8 cellular contexts compared by ENCODE assay signal in the genomic region with DNA sequence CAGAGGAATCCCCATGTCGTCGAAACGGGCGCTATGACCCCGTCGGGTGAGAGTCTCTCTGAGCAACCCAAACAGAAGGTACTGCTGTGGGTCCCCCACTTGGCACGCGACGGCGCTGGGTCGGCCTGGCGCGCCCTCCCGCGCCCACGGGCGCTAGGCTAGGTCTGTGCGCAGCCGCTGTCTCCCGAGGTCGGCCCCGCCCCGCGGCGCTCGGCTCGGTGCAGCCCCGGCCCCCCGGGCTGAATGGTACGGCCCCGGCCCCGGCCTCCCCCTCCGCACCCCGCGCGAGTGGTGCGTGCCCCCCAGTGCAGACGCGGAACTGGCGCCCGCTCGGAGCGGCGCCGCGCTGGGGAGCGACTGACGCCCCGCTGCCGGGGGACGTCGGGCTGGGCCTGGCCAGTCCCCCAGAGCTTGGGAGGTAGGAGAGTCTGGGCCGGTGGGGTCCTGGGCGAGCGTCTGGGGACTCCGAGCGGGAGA. TPM values are rescaled to one million over a fixed set of nuclear protein-coding genes. Genes with fewer than 3 reads are reported as not detected.
DNase-seq lines count a peak whose midpoint lies in the region; ATAC-seq and TF ChIP-seq lines count a peak whose summit lies in the region.

A gene (plus strand): TSS at position 305 of the 477 bp plus-strand sequence.

- no peaks in the 10 kb centered on the region for H3K27me3 Mint-ChIP-seq in T-helper 17 cell

- in situ Hi-C loops in GM13977 (cut with MboI; ENCODE audit: low pct_unique_long_range_greater_than_20kb, low sequenced_read_pairs, unreplicated experiment): no loop called here

- intact Hi-C loops in ascending aorta (cut with DNase I): loop anchor here (1.0 kb wide), 4 partner anchors 22 to 138 kb away; a partner anchor contains a TSS

- peak within 1 kb of the TSS; percentile 98 for H3K27ac Mint-ChIP-seq in T-helper 17 cell

- peaks cover 3 to 8% of the 10 kb centered on the region in 2 donors for H3K36me3 ChIP-seq in ascending aorta

- peaks cover 10 to 19% of the 10 kb centered on the region in 2 donors for H3K4me1 ChIP-seq in ascending aorta

- H3K4me3 ChIP-seq in ascending aorta (peak within 1 kb of the TSS; percentile 81 to 90), retinal pigment epithelial cell (ENCODE audit: low read length) (peak within 1 kb of the TSS; percentile 76)

- H3K36me3 Mint-ChIP-seq in T-helper 17 cell (ENCODE audit: low read depth): no peaks in the 10 kb centered on the region

- DNase-seq in GM13977 (ENCODE audit: low spot score) (peak; percentile 98), NCI-H1436 (lab: John Stamatoyannopoulos, UW) (peak; percentile 82), T-helper 17 cell (peak; percentile 90 to 92 (median 92)), ascending aorta (ENCODE audit: low spot score in 2 of 2) (peak; percentile 47 to 90), hepatic stellate cell (ENCODE audit: low spot score) (peak; percentile 97), retinal pigment epithelial cell (ENCODE audit: low read depth) (no peak), amniotic stem cell (lab: John Stamatoyannopoulos, UW) (no peak)

- peak within 1 kb of the TSS; percentile 86 to 95 for H3K27ac ChIP-seq in ascending aorta

- TF ChIP-seq CTCF in GM13977 (IDR thresholded peaks at IDR 0.05; ENCODE audit: extremely low read depth, insufficient read depth, missing control alignments): peak; percentile 20
- TF ChIP-seq CTCF in ascending aorta (IDR thresholded peaks at IDR 0.05): no peak
- TF ChIP-seq CTCF in retinal pigment epithelial cell (conservative IDR thresholded peaks at IDR 0.05; ENCODE audit: low read depth, low read length): no peak

- ATAC-seq in HG02678 (IDR thresholded peaks at IDR 0.05; ENCODE audit: unreplicated experiment) (peak; percentile 78), T-helper 17 cell (peak; percentile 84)

- H3K27me3 ChIP-seq in ascending aorta: no peaks in the 10 kb centered on the region

- H3K4me1 Mint-ChIP-seq in T-helper 17 cell: peaks cover 39% of the 10 kb centered on the region

- H3K9me3 ChIP-seq in T-helper 17 cell (ENCODE audit: control insufficient read depth, low read length, poor library complexity, severe bottlenecking): no peaks in the 10 kb centered on the region
- H3K9me3 ChIP-seq in ascending aorta: no peaks in the 10 kb centered on the region

- H3K4me3 Mint-ChIP-seq in T-helper 17 cell: peak within 1 kb of the TSS; percentile 92

RNA-seq across cellular contexts. Expression of the gene that starts here (rescaled TPM):
- total RNA-seq in T-helper 17 cell (100 to 1,000 TPM; 155 to 209 TPM), ascending aorta (31.7 TPM)

Comparison
In these comparisons a context has a peak if more than half of its experiments do, and no peak if none do; other contexts are left out.
1. DNase-seq: peak in GM13977 (single experiment), NCI-H1436 (single experiment), T-helper 17 cell (3 of 3), ascending aorta (2 of 2) and hepatic stellate cell (single experiment); none in retinal pigment epithelial cell (single experiment) and amniotic stem cell (single experiment).